Comparison of ENCODE assay signal across 8 cellular contexts in the genomic region with DNA sequence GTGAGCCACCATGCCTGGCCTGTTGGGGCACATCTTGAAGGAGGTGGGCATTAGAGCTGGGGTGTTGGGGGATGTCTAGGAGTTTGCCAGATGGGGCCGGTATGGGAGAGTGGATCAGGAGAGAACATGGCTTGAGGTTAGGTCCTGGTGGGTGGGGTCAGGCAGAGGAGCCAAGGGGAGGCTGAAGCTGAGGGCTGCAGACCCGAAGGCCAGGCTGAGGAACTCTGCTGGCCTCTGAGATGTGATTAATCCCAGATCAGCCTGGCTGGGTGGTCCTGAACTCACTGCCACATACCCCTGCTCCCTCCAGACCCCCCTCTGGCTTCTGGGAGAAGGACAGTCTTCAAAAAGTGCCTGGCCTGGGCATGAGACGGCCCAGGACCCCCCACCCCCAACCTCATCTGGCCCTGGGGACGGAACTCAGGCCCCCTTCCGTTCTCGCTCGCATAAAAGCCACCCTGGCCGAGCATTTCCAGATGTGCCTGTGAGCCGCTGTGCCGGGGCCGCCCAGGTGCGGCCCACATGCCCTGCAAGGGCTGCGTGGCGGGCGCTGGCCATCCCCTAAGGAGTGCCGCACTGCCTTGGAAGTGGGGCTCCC. TPM values are rescaled to one million over a fixed set of nuclear protein-coding genes. Genes with fewer than 3 reads are reported as not detected.
DNase-seq lines count a peak whose midpoint lies in the region; ATAC-seq, FAIRE-seq and TF ChIP-seq lines count a peak whose summit lies in the region.

No MANE protein-coding gene starts in this region.

- ATAC-seq in T-cell (replicated peaks in 1 of 4) (no peak), foreskin keratinocyte (no peak)

- H3K36me3 Mint-ChIP-seq in H9 (ENCODE audit: insufficient read depth in 1 of 3, low read depth in 3 of 3) (no peaks in the 10 kb centered on the region), T-cell (no peaks in the 10 kb centered on the region)

- H2BK12ac ChIP-seq in H9 (ENCODE audit: insufficient read length, low read depth, low read length): no peak overlapping the region

- H3K4me2 ChIP-seq in H9 (ENCODE audit: insufficient read depth, insufficient read length, low read length): peak overlapping the region; percentile 49

- no peak for FAIRE-seq in GM12892 (lab: Jason Lieb, UNC)

- no peak overlapping the region for H3K23ac ChIP-seq in H9 (ENCODE audit: insufficient read length, low read depth, low read length)

- no peak overlapping the region for H2BK120ac ChIP-seq in H9 (ENCODE audit: low read depth, low read length, poor library complexity, severe bottlenecking)

- H3K27ac Mint-ChIP-seq in H9 (no peak overlapping the region), T-cell (no peak overlapping the region)

- no peak overlapping the region for H3K56ac ChIP-seq in H9 (ENCODE audit: insufficient read length, low read depth, low read length)

- H3K14ac ChIP-seq in H9 (ENCODE audit: insufficient read depth, low read length): no peak overlapping the region

- H3K9me3 Mint-ChIP-seq in H9 (no peaks in the 10 kb centered on the region), T-cell (no peaks in the 10 kb centered on the region)

- no peak overlapping the region for H3T11ph ChIP-seq in H9 (ENCODE audit: low read length)

- no peak overlapping the region for H2BK15ac ChIP-seq in H9 (ENCODE audit: low read depth, low read length)

- TF ChIP-seq POLR2A in GM12892 (IDR thresholded peaks at IDR 0.05; ENCODE audit: low read depth, low read length): no peak

- H2AFZ ChIP-seq in H9 (ENCODE audit: low read length): no peak overlapping the region

- no peak overlapping the region for H3K18ac ChIP-seq in H9 (ENCODE audit: insufficient read length, low read depth, low read length)

- no peak overlapping the region for H2BK5ac ChIP-seq in H9 (ENCODE audit: insufficient read length, low read length)

- H3K79me2 ChIP-seq in H9 (ENCODE audit: insufficient read depth, low read length): no peaks in the 10 kb centered on the region

- no peaks in the 10 kb centered on the region for H4K20me1 ChIP-seq in H9 (ENCODE audit: control insufficient read depth, insufficient read depth, insufficient read length)

- H3K27ac ChIP-seq in H9 (ENCODE audit: insufficient read length, low read depth, low read length): no peak overlapping the region
- peak overlapping the region in 14 of 21 experiments; percentile 85 to 99 (median 94) for H3K27ac ChIP-seq in skin epidermis
- no peak overlapping the region for H3K27ac ChIP-seq in foreskin keratinocyte

- H3K4me1 ChIP-seq in H9 (ENCODE audit: insufficient read depth, low read length) (no peaks in the 10 kb centered on the region), foreskin keratinocyte (no peaks in the 10 kb centered on the region)

- H4K91ac ChIP-seq in H9 (ENCODE audit: insufficient read length, low read depth, low read length): no peak overlapping the region

- peaks cover 8% of the 10 kb centered on the region for H3K23me2 ChIP-seq in H9 (ENCODE audit: insufficient read length, low read depth, low read length, poor library complexity, severe bottlenecking)

- no peak for DNase-seq in H9
- DNase-seq in T-cell: no peak
- DNase-seq in fibroblast of pulmonary artery (ENCODE audit: low read depth): no peak
- DNase-seq in foreskin keratinocyte: no peak
- no peak for DNase-seq in MV-4-11 (lab: John Stamatoyannopoulos, UW)
- DNase-seq in GM12892 (ENCODE audit: insufficient read length): no peak
- no peak for DNase-seq in NCI-H1436 treated with DMSO at 0.1 percent for 48 hours (lab: John Stamatoyannopoulos, UW)

- WGBS in H9 (ENCODE audit: extremely low coverage, insufficient read length, low lambda C conversion rate): no CpG with 5 or more reads among the region's 16 CpGs

- no peaks in the 10 kb centered on the region for H3K9me3 ChIP-seq in H9 (ENCODE audit: control insufficient read depth, low read depth, low read length)

- H3K4me1 Mint-ChIP-seq in H9 (peaks cover 0 to 10% of the 10 kb centered on the region in 2 experiments; a peak in 2 of 4 replicates), T-cell (peaks cover 9 to 11% (median 11%) of the 10 kb centered on the region in 3 donors)

- H3K9ac ChIP-seq in H9 (ENCODE audit: extremely low read depth, insufficient read length, low read length): no peak overlapping the region

- no peak overlapping the region for H4K8ac ChIP-seq in H9 (replicated peaks; ENCODE audit: insufficient read length, low read depth, low read length)

- H3K79me1 ChIP-seq in H9 (ENCODE audit: insufficient read depth, low read depth, low read length, poor library complexity, severe bottlenecking): no peaks in the 10 kb centered on the region

- POLR2A ChIA-PET in T-cell (lab: Charles Lee): no interaction called here

- peaks cover 36% of the 10 kb centered on the region for H3K27me3 Mint-ChIP-seq in H9 (ENCODE audit: low read depth)
- peaks cover 9 to 18% of the 10 kb centered on the region in 2 donors for H3K27me3 Mint-ChIP-seq in T-cell

- CTCF ChIA-PET in T-cell (lab: Charles Lee): interaction anchor here in 1 of 2 donors (0.5 kb wide), 1 partner anchor 11 kb away, joined by 3 read pairs; no protein-coding TSS in a partner anchor

- no peak overlapping the region for H4K5ac ChIP-seq in H9 (ENCODE audit: insufficient read length, low read depth, low read length)

- peak overlapping the region; percentile 79 to 86 for H3K4me3 Mint-ChIP-seq in H9
- peak overlapping the region; percentile 63 to 73 (median 70) for H3K4me3 Mint-ChIP-seq in T-cell

- no peak for TF ChIP-seq CTCF in H9 (conservative IDR thresholded peaks at IDR 0.05)
- no peak for TF ChIP-seq CTCF in fibroblast of pulmonary artery (IDR thresholded peaks at IDR 0.05; ENCODE audit: low read length, missing control alignments)
- no peak for TF ChIP-seq CTCF in foreskin keratinocyte (conservative IDR thresholded peaks at IDR 0.05)

- H3K27me3 ChIP-seq in H9 (ENCODE audit: insufficient read depth, low read length) (no peaks in the 10 kb centered on the region; the same call in 1 of the 2 replicates), foreskin keratinocyte (no peaks in the 10 kb centered on the region)

- peak overlapping the region; percentile 56 for H3K4me3 ChIP-seq in fibroblast of pulmonary artery (replicated peaks; ENCODE audit: low read depth, low read length)
- H3K4me3 ChIP-seq in skin epidermis: peak overlapping the region in 3 of 7 experiments; percentile 47 to 87 (median 58)

- H2AK5ac ChIP-seq in H9 (ENCODE audit: insufficient read length, low read length): no peak overlapping the region

- no peak overlapping the region for H3K4ac ChIP-seq in H9 (ENCODE audit: low read depth, low read length)

- H2BK20ac ChIP-seq in H9 (ENCODE audit: low read depth, low read length, poor library complexity, severe bottlenecking): no peak overlapping the region

RNA-seq across cellular contexts. Expression of gene FSTL3, which starts 2.7 kb away (rescaled TPM):
- total RNA-seq in H9 (2021): 6.8 and 9.1 TPM in 2 replicates
- total RNA-seq in T-cell: 1 to 10 TPM; 2.0 to 5.3 (median 4.1) TPM
- total RNA-seq in foreskin keratinocyte: 135 and 157 TPM in 2 replicates
- polyA plus RNA-seq in foreskin keratinocyte: 150 and 180 TPM in 2 replicates
- 22.5 TPM for polyA plus RNA-seq in GM12892 (2012; ENCODE audit: missing spikeins)

RNA-seq across cellular contexts. Expression of gene RNF126, which starts 15.9 kb away (rescaled TPM):
- total RNA-seq in H9 (2021): 78.0 and 81.9 TPM in 2 replicates
- total RNA-seq in T-cell: 100 to 1,000 TPM in 4 of 5 donors, 10 to 100 TPM in 1; 98.8 to 139 (median 118) TPM
- total RNA-seq in foreskin keratinocyte: 67.8 and 74.3 TPM in 2 replicates
- polyA plus RNA-seq in foreskin keratinocyte: 89.2 and 98.4 TPM in 2 replicates
- polyA plus RNA-seq in GM12892 (2012; ENCODE audit: missing spikeins): 13.0 TPM

RNA-seq across cellular contexts. Expression of gene PRSS57, which starts 16.4 kb away (rescaled TPM):
- total RNA-seq in H9 (2021) (0.22 TPM in 1 of 2 replicates, not detected in the other), T-cell (1 to 10 TPM in 3 of 5 donors, under 1 TPM in 1, not detected in 1; 0.86 to 2.5 (median 1.7) TPM), foreskin keratinocyte (not detected in 2 replicates)
- not detected in 2 replicates for polyA plus RNA-seq in foreskin keratinocyte
- polyA plus RNA-seq in GM12892 (2012; ENCODE audit: missing spikeins): not detected

RNA-seq across cellular contexts. Expression of gene PALM, which starts 29.8 kb away (rescaled TPM):
- total RNA-seq in H9 (2021): 18.5 and 23.6 TPM in 2 replicates
- under 1 TPM in 4 of 5 donors, not detected in 1; 0.19 to 0.57 (median 0.41) TPM for total RNA-seq in T-cell
- 0.04 and 0.10 TPM in 2 replicates for total RNA-seq in foreskin keratinocyte
- 0.03 and 0.06 TPM in 2 replicates for polyA plus RNA-seq in foreskin keratinocyte
- 0.49 TPM for polyA plus RNA-seq in GM12892 (2012; ENCODE audit: missing spikeins)

RNA-seq across cellular contexts. Expression of gene FGF22, which starts 39.2 kb away (rescaled TPM):
- total RNA-seq in H9 (2021) (0.72 and 0.99 TPM in 2 replicates), T-cell (1 to 10 TPM in 3 of 5 donors, under 1 TPM in 2; 0.35 to 3.9 (median 2.8) TPM), foreskin keratinocyte (not detected in 2 replicates)
- not detected in 2 replicates for polyA plus RNA-seq in foreskin keratinocyte
- polyA plus RNA-seq in GM12892 (2012; ENCODE audit: missing spikeins): 0.17 TPM

Comparison
In these comparisons a context has a peak if more than half of its experiments do, and no peak if none do; other contexts are left out.
1. H3K27ac ChIP-seq: peak in skin epidermis (14 of 21); none in H9 (single experiment) and foreskin keratinocyte (single experiment).
2. RNA of gene FSTL3, which starts 2.7 kb away (total RNA-seq): 135 to 157 TPM in foreskin keratinocyte; 6.8 to 9.1 TPM in H9 and 2.0 to 5.3 TPM in T-cell; every median in the first group is over 10 times any median in the second.